Comparison of ENCODE assay signal across 8 cellular contexts in the genomic region with DNA sequence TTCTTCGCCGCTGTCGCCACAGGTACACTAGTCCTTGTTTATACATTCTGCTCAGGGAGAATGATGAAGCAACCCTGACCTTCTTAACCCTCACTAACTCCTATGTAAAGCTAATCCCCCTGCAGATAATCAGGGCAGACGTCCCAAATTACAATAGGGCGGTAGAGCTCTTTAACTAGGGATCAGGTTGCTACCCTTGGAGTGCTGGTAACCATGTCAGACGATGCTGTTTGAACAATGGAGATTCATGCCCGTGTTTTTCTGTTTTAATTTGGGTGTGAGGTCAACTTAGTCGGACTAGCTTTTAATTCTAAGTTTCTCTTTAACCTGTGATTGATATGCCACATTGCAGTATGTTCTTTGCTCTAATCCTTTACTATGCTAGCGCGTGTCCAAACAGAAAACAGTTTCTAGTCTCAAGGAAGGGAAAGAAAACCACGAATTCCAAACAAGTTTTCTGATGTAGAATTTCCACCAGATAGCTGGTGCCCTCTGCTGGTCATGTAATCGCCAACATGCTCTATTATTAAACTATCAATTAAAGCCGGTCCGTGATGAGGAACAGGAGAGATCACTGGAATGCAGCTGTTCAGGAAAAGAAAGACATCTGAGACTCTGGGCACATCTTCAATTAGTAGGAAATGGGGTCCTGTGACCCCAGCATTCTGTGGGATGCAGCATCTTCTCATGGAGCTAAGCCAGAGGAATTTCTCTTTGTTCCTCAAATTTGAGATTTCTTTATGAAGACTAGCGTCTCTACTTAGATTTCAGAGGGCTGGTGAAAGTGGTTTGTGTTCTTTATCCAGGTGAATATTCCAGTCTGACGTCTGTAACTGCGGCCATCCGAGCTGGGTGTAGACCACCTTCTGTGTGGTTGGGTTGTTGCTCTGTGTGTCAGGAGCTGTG. TPM values are rescaled to one million over a fixed set of nuclear protein-coding genes. Genes with fewer than 3 reads are reported as not detected.
DNase-seq lines count a peak whose midpoint lies in the region; ATAC-seq, FAIRE-seq and TF ChIP-seq lines count a peak whose summit lies in the region.

No MANE protein-coding gene starts in this region.

- H3K79me2 ChIP-seq in GM23338 (replicated peaks; ENCODE audit: insufficient read depth) (no peaks in the 10 kb centered on the region), endothelial cell of umbilical vein (ENCODE audit: control insufficient read depth, insufficient read depth, low read length) (no peaks in the 10 kb centered on the region)

- H3K27me3 ChIP-seq in GM23338 (ENCODE audit: insufficient read depth) = no peaks in the 10 kb centered on the region
- H3K27me3 ChIP-seq in endothelial cell of umbilical vein (ENCODE audit: control insufficient read depth in 2 of 2, insufficient read depth in 2 of 2, low read length in 2 of 2) = no peaks in the 10 kb centered on the region

- H3K4me3 Mint-ChIP-seq in GM23338 = peak overlapping the region; percentile 69
- H3K4me3 Mint-ChIP-seq in activated CD4-positive, alpha-beta memory T cell treated with anti-CD3 and anti-CD28 coated beads for 36 hours = peak overlapping the region; percentile 47
- H3K4me3 Mint-ChIP-seq in stimulated activated effector memory CD8-positive, alpha-beta T cell treated with anti-CD3 and anti-CD28 coated beads, Interleukin-12 subunit alpha, Interleukin-12 subunit beta, amount 100 ng/mL, for 72 hours = peak overlapping the region; percentile 48

- H2AFZ ChIP-seq in GM23338 (no peak overlapping the region), endothelial cell of umbilical vein (ENCODE audit: low read depth, low read length) (peak overlapping the region; percentile 63)

- no peaks in the 10 kb centered on the region for H3K9me3 ChIP-seq in endothelial cell of umbilical vein (replicated peaks; ENCODE audit: control insufficient read depth, insufficient read depth, low read length)

- H3K27me3 Mint-ChIP-seq in GM23338 (ENCODE audit: insufficient read depth, low read depth, poor library complexity) = no peaks in the 10 kb centered on the region
- peaks cover 13% of the 10 kb centered on the region for H3K27me3 Mint-ChIP-seq in activated CD4-positive, alpha-beta memory T cell treated with anti-CD3 and anti-CD28 coated beads for 36 hours

- H3K4me2 ChIP-seq in GM23338 (peak overlapping the region; percentile 48), endothelial cell of umbilical vein (ENCODE audit: insufficient read depth, low read length) (peak overlapping the region; percentile 58)

- H3K9me1 ChIP-seq in endothelial cell of umbilical vein (replicated peaks; ENCODE audit: control insufficient read depth, extremely low read depth, insufficient read depth, low read length) = no peaks in the 10 kb centered on the region

- peak; percentile 75 for TF ChIP-seq CTCF in AG09309 (IDR thresholded peaks at IDR 0.05; ENCODE audit: control insufficient read depth, insufficient read depth, low read depth, low read length, missing control alignments)
- peak; percentile 79 to 88 for TF ChIP-seq CTCF in GM23338 (conservative IDR thresholded peaks at IDR 0.05; ENCODE audit: low read depth in 2 of 2)
- TF ChIP-seq CTCF in endothelial cell of umbilical vein (IDR thresholded peaks at IDR 0.05; ENCODE audit: extremely low read depth in 1 of 2, insufficient read depth in 1 of 2, low read depth in 1 of 2, low read length in 2 of 2) = peak; percentile 68 to 77

- no peak for TF ChIP-seq POLR2A in endothelial cell of umbilical vein (IDR thresholded peaks at IDR 0.05; ENCODE audit: low read depth, low read length)

- H4K20me1 ChIP-seq in GM23338 (replicated peaks; ENCODE audit: insufficient read depth) (no peaks in the 10 kb centered on the region), endothelial cell of umbilical vein (replicated peaks; ENCODE audit: control insufficient read depth, extremely low read depth, insufficient read depth, low read length) (no peaks in the 10 kb centered on the region)

- H3F3A ChIP-seq in GM23338 (replicated peaks; ENCODE audit: low read depth) = no peaks in the 10 kb centered on the region

- H3K4me1 Mint-ChIP-seq in GM23338 = peaks cover 26% of the 10 kb centered on the region
- peaks cover 9% of the 10 kb centered on the region for H3K4me1 Mint-ChIP-seq in activated CD4-positive, alpha-beta memory T cell treated with anti-CD3 and anti-CD28 coated beads for 36 hours (ENCODE audit: low read depth)
- peaks cover 27% of the 10 kb centered on the region for H3K4me1 Mint-ChIP-seq in stimulated activated effector memory CD8-positive, alpha-beta T cell treated with anti-CD3 and anti-CD28 coated beads, Interleukin-12 subunit alpha, Interleukin-12 subunit beta, amount 100 ng/mL, for 72 hours

- BruUV-seq in endothelial cell of umbilical vein (replicated peaks; lab: Mats Ljungman, UMichigan) = no TSS peak

- H3K4me3 ChIP-seq in AG09309 (ENCODE audit: control insufficient read depth, low read depth, low read length) = peak overlapping the region; percentile 2; the same call in 1 of the 2 replicates
- H3K4me3 ChIP-seq in GM23338 = peak overlapping the region; percentile 19; the same call in 1 of the 2 replicates
- H3K4me3 ChIP-seq in endothelial cell of umbilical vein (replicated peaks in 1 of 3; ENCODE audit: insufficient read depth in 1 of 3, low read depth in 1 of 3, low read length in 3 of 3) = peak overlapping the region in 2 of 3 experiments; percentile 18 to 25

- no peaks in the 10 kb centered on the region for H3K36me3 ChIP-seq in GM23338 (ENCODE audit: insufficient read depth)
- no peaks in the 10 kb centered on the region for H3K36me3 ChIP-seq in endothelial cell of umbilical vein (ENCODE audit: control insufficient read depth in 2 of 2, extremely low read depth in 1 of 2, insufficient read depth in 2 of 2, low read length in 2 of 2)

- POLR2A ChIA-PET in activated CD4-positive, alpha-beta memory T cell treated with anti-CD3 and anti-CD28 coated beads for 36 hours (lab: Charles Lee) = interaction anchor here (0.9 to 1.2 kb wide), 2 partner anchors 85 kb away, joined by 3 read pairs; no protein-coding TSS in a partner anchor
- POLR2A ChIA-PET in endothelial cell of umbilical vein (lab: Charles Lee) = interaction anchor here (0.6 kb wide), 2 partner anchors 168 to 1229 kb away, joined by 4 to 6 read pairs; no protein-coding TSS in a partner anchor

- no peaks in the 10 kb centered on the region for H3K9me3 Mint-ChIP-seq in GM23338
- H3K9me3 Mint-ChIP-seq in activated CD4-positive, alpha-beta memory T cell treated with anti-CD3 and anti-CD28 coated beads for 36 hours = no peaks in the 10 kb centered on the region
- H3K9me3 Mint-ChIP-seq in stimulated activated effector memory CD8-positive, alpha-beta T cell treated with anti-CD3 and anti-CD28 coated beads, Interleukin-12 subunit alpha, Interleukin-12 subunit beta, amount 100 ng/mL, for 72 hours = no peaks in the 10 kb centered on the region

- H3K4me1 ChIP-seq in GM23338 (ENCODE audit: insufficient read depth) = peaks cover 11% of the 10 kb centered on the region
- no peaks in the 10 kb centered on the region for H3K4me1 ChIP-seq in endothelial cell of umbilical vein (ENCODE audit: control insufficient read depth, extremely low read depth, insufficient read depth, low read length)

- H3K27ac Mint-ChIP-seq in GM23338 = peak overlapping the region; percentile 83
- no peak overlapping the region for H3K27ac Mint-ChIP-seq in activated CD4-positive, alpha-beta memory T cell treated with anti-CD3 and anti-CD28 coated beads for 36 hours
- H3K27ac Mint-ChIP-seq in stimulated activated effector memory CD8-positive, alpha-beta T cell treated with anti-CD3 and anti-CD28 coated beads, Interleukin-12 subunit alpha, Interleukin-12 subunit beta, amount 100 ng/mL, for 72 hours = peak overlapping the region; percentile 60

- dilution Hi-C loops in endothelial cell of umbilical vein (cut with MboI; ENCODE audit: extremely low pct_ligation_motif_present, low sequenced_read_pairs) = no loop called here

- H3K9me2 ChIP-seq in GM23338 (ENCODE audit: insufficient read depth) = no peaks in the 10 kb centered on the region

- intact Hi-C loops in activated CD4-positive, alpha-beta memory T cell treated with anti-CD3 and anti-CD28 coated beads for 36 hours (cut with micrococcal nuclease) = loop anchor here (1.0 kb wide), 1 partner anchor 85 kb away; no protein-coding TSS in a partner anchor
- intact Hi-C loops in endothelial cell of umbilical vein (cut with micrococcal nuclease) = loop anchor here (1.0 kb wide), 2 partner anchors 85 to 150 kb away; no protein-coding TSS in a partner anchor

- H3K27ac ChIP-seq in GM23338 (ENCODE audit: low read depth) (no peak overlapping the region), endothelial cell of umbilical vein (ENCODE audit: insufficient read depth, low read depth, low read length) (no peak overlapping the region)

- H3K36me3 Mint-ChIP-seq in GM23338 (ENCODE audit: low read depth) = no peaks in the 10 kb centered on the region; the same call in 2 of the 3 replicates
- no peaks in the 10 kb centered on the region for H3K36me3 Mint-ChIP-seq in activated CD4-positive, alpha-beta memory T cell treated with anti-CD3 and anti-CD28 coated beads for 36 hours
- H3K36me3 Mint-ChIP-seq in stimulated activated effector memory CD8-positive, alpha-beta T cell treated with anti-CD3 and anti-CD28 coated beads, Interleukin-12 subunit alpha, Interleukin-12 subunit beta, amount 100 ng/mL, for 72 hours = no peaks in the 10 kb centered on the region

- peak; percentile 96 for ATAC-seq in GM23338
- ATAC-seq in stimulated activated effector memory CD8-positive, alpha-beta T cell treated with anti-CD3 and anti-CD28 coated beads, Interleukin-12 subunit alpha, Interleukin-12 subunit beta, amount 100 ng/mL, for 72 hours = no peak
- no peak for ATAC-seq in GM21515 (IDR thresholded peaks at IDR 0.05; ENCODE audit: unreplicated experiment)

- H3K9ac ChIP-seq in endothelial cell of umbilical vein (replicated peaks; ENCODE audit: extremely low read depth, insufficient read depth, low read length) = peak overlapping the region; percentile 33

- CTCF ChIA-PET in activated CD4-positive, alpha-beta memory T cell treated with anti-CD3 and anti-CD28 coated beads for 36 hours (lab: Charles Lee) = interaction anchor here (0.6 to 9.4 kb wide), 46 partner anchors 11 to 541 kb away, joined by 3 to 506 read pairs (median 5); a partner anchor contains a TSS
- CTCF ChIA-PET in endothelial cell of umbilical vein (lab: Charles Lee) = interaction anchor here (0.6 to 9.9 kb wide), 35 partner anchors 8 to 573 kb away, joined by 3 to 674 read pairs (median 4); no protein-coding TSS in a partner anchor

- FAIRE-seq in endothelial cell of umbilical vein (lab: Jason Lieb, UNC) = peak; percentile 80

- peak; percentile 11 for DNase-seq in AG09309 (ENCODE audit: low read depth)
- peak; percentile 90 for DNase-seq in GM23338 (ENCODE audit: low spot score)
- peak; percentile 48 for DNase-seq in NCI-H460 (ENCODE audit: extremely low read depth, low read depth)
- peak; percentile 50 for DNase-seq in activated CD4-positive, alpha-beta memory T cell treated with anti-CD3 and anti-CD28 coated beads for 36 hours
- DNase-seq in endothelial cell of umbilical vein (ENCODE audit: low read depth, low spot score) = peak; percentile 72
- DNase-seq in midbrain (lab: John Stamatoyannopoulos, UW) = peak; percentile 81
- DNase-seq in stimulated activated effector memory CD8-positive, alpha-beta T cell treated with anti-CD3 and anti-CD28 coated beads, Interleukin-12 subunit alpha, Interleukin-12 subunit beta, amount 100 ng/mL, for 72 hours (ENCODE audit: low spot score in 2 of 2) = peak; percentile 17 to 42

RNA-seq across cellular contexts. Expression of a gene that starts 18.3 kb away (rescaled TPM):
- 43.0 and 51.6 TPM in 2 replicates for total RNA-seq in GM23338 (2014; rRNA removed; shearing (Covaris generic))
- polyA plus RNA-seq in GM23338 (2016; fragmentation: Nextera tagmentation; extraction: Ambion mirVana) (15.4 and 16.3 TPM in 2 replicates), endothelial cell of umbilical vein (87.9 and 100 TPM in 2 replicates)
- total RNA-seq in NCI-H460 (2014; rRNA removed; shearing (Covaris generic)) = 56.9 and 59.0 TPM in 2 replicates
- polyA plus RNA-seq in NCI-H460 (2014; cell fraction: nucleus; rRNA removed) = 25.4 and 32.0 TPM in 2 replicates
- total RNA-seq in activated CD4-positive, alpha-beta memory T cell treated with anti-CD3 and anti-CD28 coated beads for 36 hours = 10 to 100 TPM; 19.9 to 21.8 TPM
- 137 and 148 TPM in 2 replicates for total RNA-seq in endothelial cell of umbilical vein
- 125 TPM in 2 replicates for polyA plus RNA-seq in endothelial cell of umbilical vein (2011; cell fraction: cytosol; rRNA removed)
- 49.9 and 53.6 TPM in 2 replicates for polyA plus RNA-seq in endothelial cell of umbilical vein (2011; cell fraction: nucleus; rRNA removed)
- polyA plus RNA-seq in endothelial cell of umbilical vein (2012) = 135 and 149 TPM in 2 replicates
- polyA minus RNA-seq in endothelial cell of umbilical vein = 93.3 and 99.7 TPM in 2 replicates
- 20.4 TPM for polyA minus RNA-seq in endothelial cell of umbilical vein (2011; cell fraction: cytosol; rRNA and poly(A)+ RNA removed)
- 24.6 and 35.9 TPM in 2 replicates for polyA minus RNA-seq in endothelial cell of umbilical vein (2011; cell fraction: nucleus; rRNA and poly(A)+ RNA removed)

RNA-seq across cellular contexts. Expression of a gene that starts 31.3 kb away (rescaled TPM):
- 10.4 and 16.4 TPM in 2 replicates for total RNA-seq in GM23338 (2014; rRNA removed; shearing (Covaris generic))
- polyA plus RNA-seq in GM23338 (2016; fragmentation: Nextera tagmentation; extraction: Ambion mirVana) = 5.3 and 6.1 TPM in 2 replicates
- total RNA-seq in NCI-H460 (2014; rRNA removed; shearing (Covaris generic)) = 0.92 TPM in 2 replicates
- 2.2 and 4.5 TPM in 2 replicates for polyA plus RNA-seq in NCI-H460 (2014; cell fraction: nucleus; rRNA removed)
- total RNA-seq in activated CD4-positive, alpha-beta memory T cell treated with anti-CD3 and anti-CD28 coated beads for 36 hours = 1 to 10 TPM; 2.3 to 2.9 TPM
- 2.6 and 3.6 TPM in 2 replicates for total RNA-seq in endothelial cell of umbilical vein
- polyA plus RNA-seq in endothelial cell of umbilical vein = 2.3 and 2.5 TPM in 2 replicates
- polyA plus RNA-seq in endothelial cell of umbilical vein (2011; cell fraction: cytosol; rRNA removed) = 2.0 and 2.3 TPM in 2 replicates
- polyA plus RNA-seq in endothelial cell of umbilical vein (2011; cell fraction: nucleus; rRNA removed) = 4.1 and 5.2 TPM in 2 replicates
- 0.70 and 0.91 TPM in 2 replicates for polyA plus RNA-seq in endothelial cell of umbilical vein (2012)
- polyA minus RNA-seq in endothelial cell of umbilical vein = 5.4 and 6.0 TPM in 2 replicates
- polyA minus RNA-seq in endothelial cell of umbilical vein (2011; cell fraction: cytosol; rRNA and poly(A)+ RNA removed) = 1.5 TPM
- 5.1 and 5.6 TPM in 2 replicates for polyA minus RNA-seq in endothelial cell of umbilical vein (2011; cell fraction: nucleus; rRNA and poly(A)+ RNA removed)

Comparison
In these comparisons a context has a peak if more than half of its experiments do, and no peak if none do; other contexts are left out.
1. DNase-seq: peak in every context shown above with its lines; median percentile 90 in GM23338; 81 in midbrain; 72 in endothelial cell of umbilical vein; 50 in activated CD4-positive, alpha-beta memory T cell treated with anti-CD3 and anti-CD28 coated beads for 36 hours; 48 in NCI-H460; 30 in stimulated activated effector memory CD8-positive, alpha-beta T cell treated with anti-CD3 and anti-CD28 coated beads, Interleukin-12 subunit alpha, Interleukin-12 subunit beta, amount 100 ng/mL, for 72 hours; 11 in AG09309.